19 cellular contexts compared by ENCODE assay signal in genomic region chr2:127747621-127748020, GRCh38.
"Had no signal": no experiment of that assay in that cellular context is flagged by ENCODE, and none has a peak within 500 bp of the region (broad histone marks: within the 10 kb centered on the region; RNA-seq: fewer than 3 reads in every experiment).

No MANE protein-coding gene starts in this region.

- H3K4me3 Mint-ChIP-seq: activated CD4-positive, alpha-beta T cell treated with anti-CD3 and anti-CD28 coated beads, Interleukin-2, amount 10 ng/mL, durations not matched to agents 24 days and 14 days; activated CD8-positive, alpha-beta memory T cell treated with anti-CD3 and anti-CD28 coated beads, Interleukin-2, amount 10 ng/mL, durations not matched to agents 7 days and 5 days; activated naive CD4-positive, alpha-beta T cell treated with anti-CD3 and anti-CD28 coated beads, Interleukin-2, amount 10 ng/mL, durations not matched to agents 7 days and 5 days; activated naive CD8-positive, alpha-beta T cell treated with anti-CD3 and anti-CD28 coated beads for 36 hours; T-helper 1 cell treated with Interleukin-12 subunit alpha and Interleukin-12 subunit beta and Interleukin-4 antibody, amounts not matched to agents 30 μg/mL and 1 μg/mL, for 36 hours had no signal

- H3K27me3 ChIP-seq: brain microvascular endothelial cell had no signal

- H3K27ac ChIP-seq: brain microvascular endothelial cell had no signal

- H3K9me3 Mint-ChIP-seq: activated CD4-positive, alpha-beta T cell treated with anti-CD3 and anti-CD28 coated beads, Interleukin-2, amount 10 ng/mL, durations not matched to agents 24 days and 14 days; activated naive CD4-positive, alpha-beta T cell treated with anti-CD3 and anti-CD28 coated beads, Interleukin-2, amount 10 ng/mL, durations not matched to agents 7 days and 5 days; activated naive CD8-positive, alpha-beta T cell treated with anti-CD3 and anti-CD28 coated beads for 36 hours; activated T-helper 2 cell treated with anti-CD3 and anti-CD28 coated beads, Interferon-gamma antibody, Interleukin-2, Interleukin-4, amounts not matched to agents 10 μg/mL and 5 μg/mL and 100 μg/mL, durations not matched to agents 14 hours and 24 hours and 36 hours; T-helper 1 cell treated with Interleukin-12 subunit alpha and Interleukin-12 subunit beta and Interleukin-4 antibody, amounts not matched to agents 30 μg/mL and 1 μg/mL, for 36 hours had no signal

- H3K36me3 ChIP-seq: brain microvascular endothelial cell had no signal

- ATAC-seq: activated CD8-positive, alpha-beta memory T cell treated with anti-CD3 and anti-CD28 coated beads, Interleukin-2, amount 10 ng/mL, durations not matched to agents 7 days and 5 days; PC-3 had no signal

- DNase-seq: activated CD4-positive, alpha-beta T cell treated with anti-CD3 and anti-CD28 coated beads for 1 hour; activated CD4-positive, alpha-beta T cell treated with anti-CD3 and anti-CD28 coated beads, Interleukin-2, amount 10 ng/mL, durations not matched to agents 24 days and 14 days; activated CD4-positive, alpha-beta T cell treated with anti-CD3 and anti-CD28 coated beads, Interleukin-2, amount 50 U/mL, for 48 hours; activated CD8-positive, alpha-beta memory T cell treated with anti-CD3 and anti-CD28 coated beads, Interleukin-2, amount 10 ng/mL, durations not matched to agents 7 days and 5 days; activated gamma-delta T cell treated with Interleukin-2 at 50 U/mL for 16 hours; activated naive CD4-positive, alpha-beta T cell treated with anti-CD3 and anti-CD28 coated beads, Interleukin-2, amount 10 ng/mL, durations not matched to agents 7 days and 5 days; activated naive CD8-positive, alpha-beta T cell treated with anti-CD3 and anti-CD28 coated beads for 36 hours; activated T-cell treated with anti-CD3 and anti-CD28 coated beads, Interleukin-2, amount 50 U/mL, for 48 hours; brain microvascular endothelial cell; MM.1S; NCI-H1105; NCI-H1436; NCI-H1694 treated with DMSO at 0.1 percent for 48 hours; NCI-H2029 treated with DMSO at 0.1 percent for 48 hours; NCI-H510A treated with DMSO at 0.1 percent for 48 hours; PC-3; SHP77 treated with DMSO at 0.1 percent for 48 hours had no signal

- H3K27ac Mint-ChIP-seq: activated CD4-positive, alpha-beta T cell treated with anti-CD3 and anti-CD28 coated beads, Interleukin-2, amount 10 ng/mL, durations not matched to agents 24 days and 14 days; activated CD8-positive, alpha-beta memory T cell treated with anti-CD3 and anti-CD28 coated beads, Interleukin-2, amount 10 ng/mL, durations not matched to agents 7 days and 5 days; activated naive CD4-positive, alpha-beta T cell treated with anti-CD3 and anti-CD28 coated beads, Interleukin-2, amount 10 ng/mL, durations not matched to agents 7 days and 5 days; activated T-helper 2 cell treated with anti-CD3 and anti-CD28 coated beads, Interferon-gamma antibody, Interleukin-2, Interleukin-4, amounts not matched to agents 10 μg/mL and 5 μg/mL and 100 μg/mL, durations not matched to agents 14 hours and 24 hours and 36 hours; T-helper 1 cell treated with Interleukin-12 subunit alpha and Interleukin-12 subunit beta and Interleukin-4 antibody, amounts not matched to agents 30 μg/mL and 1 μg/mL, for 36 hours had no signal

- H3K27me3 Mint-ChIP-seq: activated CD4-positive, alpha-beta T cell treated with anti-CD3 and anti-CD28 coated beads, Interleukin-2, amount 10 ng/mL, durations not matched to agents 24 days and 14 days; activated CD8-positive, alpha-beta memory T cell treated with anti-CD3 and anti-CD28 coated beads, Interleukin-2, amount 10 ng/mL, durations not matched to agents 7 days and 5 days; activated naive CD4-positive, alpha-beta T cell treated with anti-CD3 and anti-CD28 coated beads, Interleukin-2, amount 10 ng/mL, durations not matched to agents 7 days and 5 days; activated naive CD8-positive, alpha-beta T cell treated with anti-CD3 and anti-CD28 coated beads for 36 hours had no signal
